ENCODE assay signal across 19 cellular contexts in the genomic region with DNA sequence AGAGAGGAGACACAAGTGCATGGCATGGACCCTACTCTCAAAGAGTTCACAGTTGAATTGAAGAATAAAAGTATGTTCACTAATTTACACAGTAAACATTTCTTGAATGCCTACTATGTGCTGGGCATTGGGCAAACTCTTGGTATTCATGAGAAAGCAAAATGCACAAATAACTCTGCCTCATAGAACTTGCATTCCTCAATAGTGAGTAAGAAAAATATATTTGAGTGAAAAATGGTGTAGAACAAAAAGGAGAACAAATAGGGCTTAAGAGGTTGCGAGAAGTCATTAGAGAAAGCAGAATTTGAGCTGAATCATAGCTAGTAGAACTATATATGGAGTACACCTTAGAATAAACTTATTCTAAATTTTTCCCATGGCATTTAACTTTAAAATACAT.
DNase-seq lines count a peak whose midpoint lies in the region; ATAC-seq and TF ChIP-seq lines count a peak whose summit lies in the region.
"Had no signal": no experiment of that assay in that cellular context is flagged by ENCODE, and none has a peak within 500 bp of the region (broad histone marks: within the 10 kb centered on the region; RNA-seq: fewer than 3 reads in every experiment).

No MANE protein-coding gene starts in this region.

- peaks cover 14% of the 10 kb centered on the region; the same call in 1 of the 2 replicates for H3K79me2 ChIP-seq in GM23248 (ENCODE audit: insufficient read depth)
- no peaks in the 10 kb centered on the region for H3K79me2 ChIP-seq in trophoblast cell (ENCODE audit: control insufficient read depth, insufficient read depth, low read length, poor library complexity)

- no peaks in the 10 kb centered on the region for H3K9me3 ChIP-seq in GM23248 (ENCODE audit: low read depth)
- no peaks in the 10 kb centered on the region for H3K9me3 ChIP-seq in trophoblast cell (ENCODE audit: insufficient read depth, low read depth, low read length)
- no peaks in the 10 kb centered on the region for H3K9me3 ChIP-seq in right cardiac atrium (ENCODE audit: control insufficient read depth, low read length)
- H3K9me3 ChIP-seq: esophagus muscularis mucosa, heart right ventricle, right lobe of liver, SJSA1, thyroid gland had no signal

- H4K91ac ChIP-seq in trophoblast cell (ENCODE audit: low read depth, low read length), result no peak overlapping the region

- peaks cover 34% of the 10 kb centered on the region for H3K4me1 ChIP-seq in GM23248 (ENCODE audit: insufficient read depth)
- peaks cover 9 to 10% of the 10 kb centered on the region in 2 experiments for H3K4me1 ChIP-seq in trophoblast cell (ENCODE audit: control insufficient read depth in 1 of 2, insufficient read depth in 2 of 2, low read length in 2 of 2)
- H3K4me1 ChIP-seq in right cardiac atrium (ENCODE audit: control insufficient read depth, insufficient read depth, low read length), result no peaks in the 10 kb centered on the region
- H3K4me1 ChIP-seq: thyroid gland had no signal

- H3K36me3 ChIP-seq in GM23248 (ENCODE audit: low read depth) (no peaks in the 10 kb centered on the region), trophoblast cell (ENCODE audit: control insufficient read depth in 1 of 2, insufficient read depth in 2 of 2, low read length in 2 of 2) (no peaks in the 10 kb centered on the region)
- H3K36me3 ChIP-seq: esophagus muscularis mucosa, heart right ventricle, right lobe of liver, SJSA1, thyroid gland had no signal

- DNase-seq in GM23248 (peak; percentile 42), NOMO-1 treated with dmso at 0.1 percent for 144 hours (lab: John Stamatoyannopoulos, UW; ENCODE audit: unreplicated experiment) (peak; percentile 4), epithelial cell of esophagus (ENCODE audit: low read depth) (peak; percentile 16), trophoblast cell (peak; percentile 25 to 60), amygdala (lab: John Stamatoyannopoulos, UW) (no peak), right cardiac atrium (no peak)
- DNase-seq: activated B cell treated with CpG ODN at 0.5 μM for 24 hours; activated T-cell treated with anti-CD3 and anti-CD28 coated beads, Interleukin-2, amount 50 U/mL, for 48 hours; DND-41; heart right ventricle; Kasumi-1; NCI-H1417 treated with DMSO at 0.1 percent for 48 hours; right lobe of liver; stimulated activated naive CD4-positive, alpha-beta T cell treated with Interleukin-2 at 50 U/mL for 16 hours; thyroid gland had no signal

- no peaks in the 10 kb centered on the region for H3K9me2 ChIP-seq in GM23248 (ENCODE audit: insufficient read depth)

- H3K18ac ChIP-seq in trophoblast cell (ENCODE audit: low read length), result no peak overlapping the region

- intact Hi-C loops in right cardiac atrium (cut with DNase I), result no loop called here

- H3K27me3 ChIP-seq in GM23248 (replicated peaks; ENCODE audit: insufficient read depth) (no peaks in the 10 kb centered on the region), trophoblast cell (ENCODE audit: insufficient read depth, low read length) (no peaks in the 10 kb centered on the region), right cardiac atrium (ENCODE audit: control insufficient read depth, insufficient read depth) (no peaks in the 10 kb centered on the region)
- H3K27me3 ChIP-seq: esophagus muscularis mucosa, heart right ventricle, right lobe of liver, SJSA1, thyroid gland had no signal

- H3K27ac ChIP-seq in GM23248, result no peak overlapping the region
- no peak overlapping the region for H3K27ac ChIP-seq in trophoblast cell (ENCODE audit: low read depth, low read length)
- H3K27ac ChIP-seq in right cardiac atrium (ENCODE audit: low read length), result no peak overlapping the region
- H3K27ac ChIP-seq: esophagus muscularis mucosa, heart right ventricle, right lobe of liver, SJSA1, thyroid gland had no signal

- no peak overlapping the region for H4K8ac ChIP-seq in trophoblast cell (ENCODE audit: low read depth, low read length)

- 81 to 88% methylated on average over 1 of the region's 1 CpG for WGBS in GM23248 (ENCODE audit: low coverage in 1 of 2, low lambda C conversion rate in 2 of 2, missing lambda C conversion rate in 2 of 2), 2 experiments
- WGBS in trophoblast cell (ENCODE audit: extremely low coverage, insufficient coverage, insufficient read length), result no CpG with 5 or more reads among the region's 1 CpG
- WGBS in right cardiac atrium, result 82% methylated on average over 1 of the region's 1 CpG

- H3K4me3 ChIP-seq in GM23248, result no peak overlapping the region
- no peak overlapping the region for H3K4me3 ChIP-seq in epithelial cell of esophagus (ENCODE audit: low read length)
- H3K4me3 ChIP-seq in trophoblast cell (ENCODE audit: low read depth, low read length), result no peak overlapping the region
- H3K4me3 ChIP-seq in right cardiac atrium (ENCODE audit: low read length), result no peak overlapping the region
- H3K4me3 ChIP-seq: esophagus muscularis mucosa, heart right ventricle, right lobe of liver, SJSA1, thyroid gland had no signal

- H2BK12ac ChIP-seq in trophoblast cell (ENCODE audit: low read length), result no peak overlapping the region

- H3K9ac ChIP-seq in GM23248 (no peak overlapping the region), trophoblast cell (ENCODE audit: low read length) (no peak overlapping the region)

- in situ Hi-C loops in GM23248 (cut with MboI), result no loop called here

- peaks cover 5% of the 10 kb centered on the region for H3K79me1 ChIP-seq in trophoblast cell (ENCODE audit: low read length)

- H2AK5ac ChIP-seq in trophoblast cell (ENCODE audit: low read length), result no peak overlapping the region

- H2BK5ac ChIP-seq in trophoblast cell (ENCODE audit: low read depth, low read length, poor library complexity), result no peak overlapping the region

- no peak overlapping the region for H3K23ac ChIP-seq in trophoblast cell (ENCODE audit: low read length)

- H3K4ac ChIP-seq in trophoblast cell (ENCODE audit: low read depth, low read length), result no peak overlapping the region

- no peaks in the 10 kb centered on the region for H4K20me1 ChIP-seq in GM23248 (ENCODE audit: insufficient read depth)

- H4K12ac ChIP-seq in trophoblast cell (ENCODE audit: low read depth, low read length), result no peak overlapping the region

- peaks cover 22% of the 10 kb centered on the region for H3F3A ChIP-seq in GM23248 (ENCODE audit: insufficient read depth)

- no peak for ATAC-seq in GM19351 (IDR thresholded peaks at IDR 0.05; ENCODE audit: unreplicated experiment)
- no peak for ATAC-seq in right cardiac atrium
- ATAC-seq: activated naive CD4-positive, alpha-beta T cell treated with anti-CD3 and anti-CD28 coated beads, Interleukin-2, amount 50 U/mL, for 72 hours; heart right ventricle; right lobe of liver had no signal

- H3K14ac ChIP-seq in trophoblast cell (ENCODE audit: low read length), result no peak overlapping the region

- no peak overlapping the region for H2AFZ ChIP-seq in GM23248
- H2AFZ ChIP-seq in trophoblast cell (ENCODE audit: insufficient read depth, low read length, poor library complexity), result no peak overlapping the region

- TF ChIP-seq CTCF in epithelial cell of esophagus (IDR thresholded peaks at IDR 0.05; ENCODE audit: insufficient read depth, low read depth, low read length, missing control alignments), result no peak

- no peak overlapping the region for H2BK120ac ChIP-seq in trophoblast cell (ENCODE audit: insufficient read depth, low read length, poor library complexity)

- H3K4me2 ChIP-seq in GM23248 (ENCODE audit: unreplicated experiment), result no peak overlapping the region
- H3K4me2 ChIP-seq in trophoblast cell (ENCODE audit: low read length), result no peak overlapping the region

Comparison
In these comparisons a context has a peak if more than half of its experiments do, and no peak if none do; other contexts are left out.
1. DNase-seq: peak in GM23248 (single experiment), NOMO-1 treated with dmso at 0.1 percent for 144 hours (single experiment), epithelial cell of esophagus (single experiment) and trophoblast cell (2 of 2); none in amygdala (0 of 56) and right cardiac atrium (0 of 3).